Comparison of ENCODE assay signal across 9 cellular contexts in genomic region chr20:64053841-64054661, GRCh38. TPM values are rescaled to one million over a fixed set of nuclear protein-coding genes. Genes with fewer than 3 reads are reported as not detected.
A peak's percentile ranks its signal among the peaks of the same experiment; 100 is the strongest.
DNase-seq lines count a peak whose midpoint lies in the region; ATAC-seq and TF ChIP-seq lines count a peak whose summit lies in the region.
"Had no signal": no experiment of that assay in that cellular context is flagged by ENCODE, and none has a peak within 500 bp of the region (broad histone marks: within the 10 kb centered on the region; RNA-seq: fewer than 3 reads in every experiment).

No MANE protein-coding gene starts in this region.

- H3K36me3 ChIP-seq in DOHH2 (ENCODE audit: control insufficient read depth, low read length), result no peaks in the 10 kb centered on the region
- no peaks in the 10 kb centered on the region for H3K36me3 ChIP-seq in duodenal mucosa (ENCODE audit: control insufficient read depth in 1 of 2, insufficient read depth in 2 of 2, low read length in 2 of 2)
- H3K36me3 ChIP-seq in neural progenitor cell, result no peaks in the 10 kb centered on the region

- H3K9me3 ChIP-seq in DOHH2 (ENCODE audit: control insufficient read depth, insufficient read depth, low read length) (no peaks in the 10 kb centered on the region), duodenal mucosa (ENCODE audit: control insufficient read depth in 1 of 2, low read length in 2 of 2) (no peaks in the 10 kb centered on the region), neural progenitor cell (ENCODE audit: low read depth) (no peaks in the 10 kb centered on the region)

- TF ChIP-seq CTCF in DOHH2 (IDR thresholded peaks at IDR 0.05; ENCODE audit: low read depth, low read length, poor library complexity, severe bottlenecking) (peak; percentile 37), neural progenitor cell (IDR thresholded peaks at IDR 0.05) (peak; percentile 53), coronary artery (IDR thresholded peaks at IDR 0.05) (no peak)

- H2AFZ ChIP-seq in neural progenitor cell (replicated peaks), result no peak overlapping the region

- H3F3A ChIP-seq in DOHH2 (ENCODE audit: control insufficient read depth, insufficient read depth), result no peaks in the 10 kb centered on the region
- H3F3A ChIP-seq in neural progenitor cell (ENCODE audit: low read depth), result peaks cover 11% of the 10 kb centered on the region

- no peak for ATAC-seq in HG02571 (IDR thresholded peaks at IDR 0.05; ENCODE audit: unreplicated experiment)

- H3K27me3 ChIP-seq in DOHH2 (ENCODE audit: control insufficient read depth, low read length) (peaks cover 54% of the 10 kb centered on the region), duodenal mucosa (ENCODE audit: control insufficient read depth in 1 of 2, insufficient read depth in 2 of 2, low read length in 2 of 2) (peaks cover 64 to 68% of the 10 kb centered on the region in 2 donors), neural progenitor cell (peaks cover 43% of the 10 kb centered on the region)

- H4K20me1 ChIP-seq in DOHH2 (ENCODE audit: control insufficient read depth, insufficient read depth, low read depth, low read length), result no peaks in the 10 kb centered on the region
- H4K20me1 ChIP-seq in neural progenitor cell (ENCODE audit: low read depth), result peaks cover 5% of the 10 kb centered on the region

- no peak overlapping the region for H3K9ac ChIP-seq in duodenal mucosa (ENCODE audit: low read depth in 1 of 2, low read length in 2 of 2)
- no peak overlapping the region for H3K9ac ChIP-seq in neural progenitor cell

- H3K27ac Mint-ChIP-seq in neural progenitor cell, result no peak overlapping the region

- H3K27ac ChIP-seq in DOHH2 (ENCODE audit: low read depth, low read length) (no peak overlapping the region), duodenal mucosa (ENCODE audit: low read depth, low read length) (peak overlapping the region; percentile 42), neural progenitor cell (no peak overlapping the region), coronary artery (peak overlapping the region in 1 of 2 donors; percentile 79)

- H3K79me2 ChIP-seq in DOHH2 (ENCODE audit: control insufficient read depth, low read length) (no peaks in the 10 kb centered on the region), neural progenitor cell (ENCODE audit: low read depth) (no peaks in the 10 kb centered on the region)

- H3K4me1 Mint-ChIP-seq in neural progenitor cell, result peaks cover 21% of the 10 kb centered on the region

- H3K4me2 ChIP-seq in DOHH2 (ENCODE audit: low read length) (no peak overlapping the region), neural progenitor cell (no peak overlapping the region)

- H3K4me3 ChIP-seq in DOHH2 (ENCODE audit: low read length) (no peak overlapping the region), duodenal mucosa (ENCODE audit: low read depth in 1 of 2, low read length in 2 of 2) (no peak overlapping the region), neural progenitor cell (no peak overlapping the region), coronary artery (no peak overlapping the region)

- no peak overlapping the region for H3K4me3 Mint-ChIP-seq in neural progenitor cell

- H3K4me1 ChIP-seq in DOHH2 (ENCODE audit: control insufficient read depth, low read length) (peaks cover 17% of the 10 kb centered on the region), duodenal mucosa (ENCODE audit: control insufficient read depth in 1 of 2, insufficient read depth in 2 of 2, low read length in 2 of 2) (peaks cover 5 to 6% of the 10 kb centered on the region in 2 donors), neural progenitor cell (peaks cover 8% of the 10 kb centered on the region)

- peaks cover 2% of the 10 kb centered on the region for H3K9me3 Mint-ChIP-seq in neural progenitor cell

- DNase-seq in NCI-H2227 treated with DMSO at 0.1 percent for 48 hours (lab: John Stamatoyannopoulos, UW) (peak; percentile 44), neural progenitor cell (ENCODE audit: low spot score) (peak; percentile 74), coronary artery (ENCODE audit: low spot score) (no peak), KG1 (lab: John Stamatoyannopoulos, UW) (no peak), NCI-H1694 (lab: John Stamatoyannopoulos, UW) (no peak)
- DNase-seq: stimulated activated CD8-positive, alpha-beta memory T cell treated with anti-CD3 and anti-CD28 coated beads, Interleukin-4, amount 100 ng/mL, for 48 hours had no signal

- H3K27me3 Mint-ChIP-seq in neural progenitor cell (ENCODE audit: insufficient read depth, low read depth), result peaks cover 23% of the 10 kb centered on the region

- no peaks in the 10 kb centered on the region for H3K9me2 ChIP-seq in DOHH2 (replicated peaks; ENCODE audit: control insufficient read depth, low read length)

- no peaks in the 10 kb centered on the region for H3K36me3 Mint-ChIP-seq in neural progenitor cell

RNA-seq across cellular contexts. Expression of gene SOX18, which starts 4.6 kb away (rescaled TPM):
- total RNA-seq in neural progenitor cell (ENCODE audit: low replicate concordance), result not detected in 2 replicates

RNA-seq across cellular contexts. Expression of gene TCEA2, which starts 8.9 kb away (rescaled TPM):
- total RNA-seq in neural progenitor cell (ENCODE audit: low replicate concordance), result 23.2 and 51.2 TPM in 2 replicates

RNA-seq across cellular contexts. Expression of gene C20orf204, which starts 18.1 kb away (rescaled TPM):
- total RNA-seq in neural progenitor cell (ENCODE audit: low replicate concordance), result 0.04 and 0.96 TPM in 2 replicates

RNA-seq across cellular contexts. Expression of gene RGS19, which starts 25.3 kb away (rescaled TPM):
- total RNA-seq in neural progenitor cell (ENCODE audit: low replicate concordance), result 2.0 and 11.0 TPM in 2 replicates

RNA-seq across cellular contexts. Expression of gene OPRL1, which starts 25.8 kb away (rescaled TPM):
- total RNA-seq in neural progenitor cell (ENCODE audit: low replicate concordance), result 1.3 and 3.3 TPM in 2 replicates

Comparison
In these comparisons a context has a peak if more than half of its experiments do, and no peak if none do; other contexts are left out.
1. DNase-seq: peak in NCI-H2227 treated with DMSO at 0.1 percent for 48 hours (single experiment) and neural progenitor cell (single experiment); none in coronary artery (single experiment), KG1 (single experiment) and NCI-H1694 (single experiment).